9 cellular contexts compared by ENCODE assay signal in the genomic region with DNA sequence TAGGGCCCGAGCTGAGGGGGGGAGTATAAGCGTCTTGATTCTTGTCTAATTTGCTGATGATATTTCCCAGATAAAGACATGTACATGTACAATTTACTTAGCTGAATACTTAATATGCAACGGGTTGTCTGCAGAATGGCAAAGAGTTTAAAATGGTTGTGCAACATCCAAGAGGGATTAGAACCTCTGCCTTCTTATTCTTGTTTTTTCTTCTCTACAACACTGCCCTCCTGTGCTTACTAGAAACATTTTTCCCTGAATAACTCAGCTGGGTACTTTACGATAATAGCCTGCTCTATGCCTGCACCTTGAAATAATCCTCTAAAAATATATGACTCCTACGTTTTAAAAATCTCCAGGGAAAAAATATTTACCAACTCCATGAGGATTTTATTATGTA. TPM values are rescaled to one million over a fixed set of nuclear protein-coding genes. Genes with fewer than 3 reads are reported as not detected.
DNase-seq lines count a peak whose midpoint lies in the region; ATAC-seq and TF ChIP-seq lines count a peak whose summit lies in the region.
"Had no signal": no experiment of that assay in that cellular context is flagged by ENCODE, and none has a peak within 500 bp of the region (broad histone marks: within the 10 kb centered on the region; RNA-seq: fewer than 3 reads in every experiment).

No MANE protein-coding gene starts in this region.

- no peak overlapping the region for H3K27ac Mint-ChIP-seq in Calu3 (ENCODE audit: unreplicated experiment)

- TF ChIP-seq EP300 in Ishikawa (IDR thresholded peaks at IDR 0.05; ENCODE audit: borderline replicate concordance) (no peak), stomach (IDR thresholded peaks at IDR 0.05) (no peak)

- TF ChIP-seq CTCF in GM06990 (IDR thresholded peaks at IDR 0.05; ENCODE audit: insufficient read depth, low read length, poor library complexity, severe bottlenecking) (peak; percentile 22), VCaP (conservative IDR thresholded peaks at IDR 0.05) (peak; percentile 43; the same call in 1 of the 2 replicates), right lobe of liver (IDR thresholded peaks at IDR 0.05) (peak; percentile 43 to 74 (median 50)), Calu3 (IDR thresholded peaks at IDR 0.05; ENCODE audit: unreplicated experiment) (no peak), stomach (IDR thresholded peaks at IDR 0.05) (no peak), ascending aorta (IDR thresholded peaks at IDR 0.05) (no peak)

- no peaks in the 10 kb centered on the region for H3K9me3 Mint-ChIP-seq in Calu3 (ENCODE audit: low read depth, unreplicated experiment)

- no peaks in the 10 kb centered on the region for H3K27me3 Mint-ChIP-seq in Calu3 (ENCODE audit: unreplicated experiment)

- H3K27ac ChIP-seq in VCaP: peak overlapping the region; percentile 4; the same call in 1 of the 2 replicates
- H3K27ac ChIP-seq in right lobe of liver: no peak overlapping the region
- H3K27ac ChIP-seq in stomach: no peak overlapping the region
- H3K27ac ChIP-seq in ascending aorta: no peak overlapping the region
- H3K27ac ChIP-seq: HL-60 had no signal

- H3K9me3 ChIP-seq in right lobe of liver: no peaks in the 10 kb centered on the region
- H3K9me3 ChIP-seq in stomach: no peaks in the 10 kb centered on the region
- H3K9me3 ChIP-seq in ascending aorta: no peaks in the 10 kb centered on the region

- no TSS peak for BruUV-seq in Calu3 (replicated peaks; lab: Mats Ljungman, UMichigan)

- no peaks in the 10 kb centered on the region for H3K27me3 ChIP-seq in GM06990 (replicated peaks; ENCODE audit: control insufficient read depth, insufficient read depth, low read length)
- no peaks in the 10 kb centered on the region for H3K27me3 ChIP-seq in right lobe of liver
- H3K27me3 ChIP-seq in stomach: no peaks in the 10 kb centered on the region
- no peaks in the 10 kb centered on the region for H3K27me3 ChIP-seq in ascending aorta

- CTCF ChIA-PET in Calu3 (lab: Charles Lee): interaction anchor here (1.6 kb wide), 1 partner anchor 146 kb away, joined by 8 read pairs; no protein-coding TSS in a partner anchor

- ATAC-seq in right lobe of liver: peak; percentile 93 to 98 (median 96)
- no peak for ATAC-seq in GM18909 (IDR thresholded peaks at IDR 0.05; ENCODE audit: poor library complexity, unreplicated experiment)

- H3K36me3 ChIP-seq in GM06990 (ENCODE audit: control insufficient read depth, insufficient read depth, low read length) (no peaks in the 10 kb centered on the region), right lobe of liver (no peaks in the 10 kb centered on the region), stomach (peaks cover 0 to 6% (median 0%) of the 10 kb centered on the region in 4 donors), ascending aorta (no peaks in the 10 kb centered on the region)

- peaks cover 17% of the 10 kb centered on the region for H3K36me3 Mint-ChIP-seq in Calu3 (ENCODE audit: insufficient read depth, unreplicated experiment)

- H3K4me3 ChIP-seq in GM06990 (replicated peaks; ENCODE audit: low read depth, low read length) (no peak overlapping the region), right lobe of liver (no peak overlapping the region), stomach (no peak overlapping the region), ascending aorta (no peak overlapping the region)

- H3K4me1 Mint-ChIP-seq in Calu3 (ENCODE audit: low read depth, unreplicated experiment): no peaks in the 10 kb centered on the region

- TF ChIP-seq POLR2A in right lobe of liver (IDR thresholded peaks at IDR 0.05): no peak
- TF ChIP-seq POLR2A in stomach (IDR thresholded peaks at IDR 0.05): no peak

- TF ChIP-seq RAD21 in Ishikawa (IDR thresholded peaks at IDR 0.05; ENCODE audit: low read depth): peak; percentile 62

- no peaks in the 10 kb centered on the region for H3K4me1 ChIP-seq in right lobe of liver
- no peaks in the 10 kb centered on the region for H3K4me1 ChIP-seq in stomach
- no peaks in the 10 kb centered on the region for H3K4me1 ChIP-seq in ascending aorta

- H3K4me3 Mint-ChIP-seq in Calu3 (ENCODE audit: low read depth, unreplicated experiment): no peak overlapping the region

- DNase-seq in GM06990 (ENCODE audit: extremely low read depth, insufficient read length) (no peak), right lobe of liver (no peak), Calu3 (no peak), stomach (no peak), ascending aorta (ENCODE audit: low spot score in 2 of 2) (no peak)

- intact Hi-C loops in right lobe of liver (cut with DNase I): loop anchor here in 1 of 2 donors (10.0 kb wide), 1 partner anchor 142 kb away; no protein-coding TSS in a partner anchor
- intact Hi-C loops in Calu3 (cut with micrococcal nuclease; ENCODE audit: unreplicated experiment): loop anchor here (2.0 to 10.0 kb wide), 2 partner anchors 112 to 146 kb away; a partner anchor contains a TSS
- intact Hi-C loops in stomach (cut with DNase I; ENCODE audit: low total_unique reads): no loop called here
- intact Hi-C loops in ascending aorta (cut with DNase I): no loop called here

- 38% methylated on average over 5 of the region's 5 CpGs for WGBS in right lobe of liver (ENCODE audit: insufficient coverage, low coverage, low lambda C conversion rate, missing lambda C conversion rate)
- WGBS in stomach, 5 donors: 47 to 61% (median 59%) methylated on average over 5 of the region's 5 CpGs

TF ChIP-seq in Ishikawa, 13 proteins besides CTCF, POLR2A, EP300 and RAD21:
- TF ChIP-seq CEBPB (IDR thresholded peaks at IDR 0.05): peak; percentile 46; the same call in 1 of the 2 replicates
- TF ChIP-seq, protein P1, sequence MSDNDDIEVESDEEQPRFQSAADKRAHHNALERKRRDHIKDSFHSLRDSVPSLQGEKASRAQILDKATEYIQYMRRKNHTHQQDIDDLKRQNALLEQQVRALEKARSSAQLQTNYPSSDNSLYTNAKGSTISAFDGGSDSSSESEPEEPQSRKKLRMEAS (IDR thresholded peaks at IDR 0.05): no peak

RNA-seq across cellular contexts. Expression of a gene that starts 41.8 kb away (rescaled TPM):
- total RNA-seq in right lobe of liver (10 to 100 TPM in 5 of 6 experiments, 1 to 10 TPM in 1; 9.3 to 19.0 (median 12.5) TPM), Calu3 (2022) (11.8 and 13.4 TPM in 2 replicates), stomach (10 to 100 TPM in 4 of 5 donors, 1 to 10 TPM in 1; 8.7 to 35.7 (median 17.5) TPM), ascending aorta (11.5 TPM)
- 10 to 100 TPM; 11.5 to 20.9 (median 16.3) TPM for polyA plus RNA-seq in stomach

RNA-seq across cellular contexts. Expression of a gene that starts 41.9 kb away (rescaled TPM):
- 10 to 100 TPM in 1 of 6 experiments, 1 to 10 TPM in 5; 2.6 to 11.0 (median 3.6) TPM for total RNA-seq in right lobe of liver
- total RNA-seq in Calu3 (2022): 22.5 and 23.9 TPM in 2 replicates
- 100 to 1,000 TPM in 1 of 5 donors, 10 to 100 TPM in 2, 1 to 10 TPM in 2; 4.8 to 129 (median 11.1) TPM for total RNA-seq in stomach
- 1 to 10 TPM; 1.6 to 8.2 (median 2.1) TPM for polyA plus RNA-seq in stomach
- 4.4 TPM for total RNA-seq in ascending aorta

Comparison
In these comparisons a context has a peak if more than half of its experiments do, and no peak if none do; other contexts are left out.
1. CTCF ChIP-seq: peak in GM06990 (single experiment), VCaP (single experiment) and right lobe of liver (4 of 4); none in Calu3 (single experiment), stomach (0 of 7) and ascending aorta (0 of 3).